ENCODE assay signal across 20 cellular contexts in genomic region chr1:66690666-66691381, GRCh38.
"Had no signal": no experiment of that assay in that cellular context is flagged by ENCODE, and none has a peak within 500 bp of the region (broad histone marks: within the 10 kb centered on the region; RNA-seq: fewer than 3 reads in every experiment).

No MANE protein-coding gene starts in this region.

- H3K4me3 ChIP-seq: adrenal gland, esophagus muscularis mucosa, left ventricle myocardium inferior, stomach had no signal

- H3K27ac ChIP-seq: adrenal gland, esophagus muscularis mucosa, left ventricle myocardium inferior, neutrophil, parathyroid adenoma, stomach had no signal

- H3K9me3 Mint-ChIP-seq: activated CD4-positive, alpha-beta T cell treated with anti-CD3 and anti-CD28 coated beads, Interleukin-2, amount 10 ng/mL, durations not matched to agents 24 days and 14 days; activated naive CD4-positive, alpha-beta T cell treated with anti-CD3 and anti-CD28 coated beads, Interleukin-2, amount 50 U/mL, for 72 hours; naive thymus-derived CD4-positive, alpha-beta T cell; stimulated activated effector memory CD8-positive, alpha-beta T cell treated with anti-CD3 and anti-CD28 coated beads, Interleukin-12 subunit alpha, Interleukin-12 subunit beta, amount 100 ng/mL, for 72 hours; type B pancreatic cell had no signal

- DNase-seq: activated CD4-positive, alpha-beta T cell treated with anti-CD3 and anti-CD28 coated beads, Interleukin-2, amount 10 ng/mL, durations not matched to agents 24 days and 14 days; activated CD4-positive, CD25-positive, alpha-beta regulatory T cell; activated CD8-positive, alpha-beta memory T cell treated with anti-CD3 and anti-CD28 coated beads, Interleukin-2, amount 50 U/mL, for 4 hours; activated CD8-positive, alpha-beta T cell treated with anti-CD3 and anti-CD28 coated beads, Interleukin-2, amount 10 ng/mL, durations not matched to agents 7 days and 5 days; activated gamma-delta T cell; activated T-cell treated with anti-CD3 and anti-CD28 coated beads, Interleukin-2, amount 50 U/mL, for 48 hours; adrenal gland; dermis blood vessel endothelial cell; effector memory CD4-positive, alpha-beta T cell; left ventricle myocardium inferior; naive thymus-derived CD4-positive, alpha-beta T cell; stimulated activated CD4-positive, alpha-beta T cell treated with anti-CD3 and anti-CD28 coated beads, Interleukin-4, amount 100 ng/mL, for 24 hours; stomach had no signal

- H3K27me3 ChIP-seq: adrenal gland, esophagus muscularis mucosa, neutrophil, stomach had no signal

- H3K27me3 Mint-ChIP-seq: type B pancreatic cell had no signal

- H3K4me3 Mint-ChIP-seq: activated CD4-positive, alpha-beta T cell treated with anti-CD3 and anti-CD28 coated beads, Interleukin-2, amount 10 ng/mL, durations not matched to agents 24 days and 14 days; activated CD8-positive, alpha-beta T cell treated with anti-CD3 and anti-CD28 coated beads, Interleukin-2, amount 10 ng/mL, durations not matched to agents 7 days and 5 days; naive thymus-derived CD4-positive, alpha-beta T cell; stimulated activated effector memory CD8-positive, alpha-beta T cell treated with anti-CD3 and anti-CD28 coated beads, Interleukin-12 subunit alpha, Interleukin-12 subunit beta, amount 100 ng/mL, for 72 hours; type B pancreatic cell had no signal

- H3K9me3 ChIP-seq: adrenal gland, esophagus muscularis mucosa, left ventricle myocardium inferior, neutrophil, stomach had no signal

- H2AFZ ChIP-seq: parathyroid adenoma had no signal

- H3K4me1 ChIP-seq: adrenal gland, left ventricle myocardium inferior, parathyroid adenoma, stomach had no signal

- H3K36me3 Mint-ChIP-seq: activated naive CD4-positive, alpha-beta T cell treated with anti-CD3 and anti-CD28 coated beads, Interleukin-2, amount 50 U/mL, for 72 hours; naive thymus-derived CD4-positive, alpha-beta T cell; stimulated activated effector memory CD8-positive, alpha-beta T cell treated with anti-CD3 and anti-CD28 coated beads, Interleukin-12 subunit alpha, Interleukin-12 subunit beta, amount 100 ng/mL, for 72 hours; type B pancreatic cell had no signal

- ATAC-seq: activated CD8-positive, alpha-beta T cell treated with anti-CD3 and anti-CD28 coated beads, Interleukin-2, amount 10 ng/mL, durations not matched to agents 7 days and 5 days; activated naive CD4-positive, alpha-beta T cell treated with anti-CD3 and anti-CD28 coated beads, Interleukin-2, amount 50 U/mL, for 72 hours; naive thymus-derived CD4-positive, alpha-beta T cell; sciatic nerve; stimulated activated effector memory CD8-positive, alpha-beta T cell treated with anti-CD3 and anti-CD28 coated beads, Interleukin-12 subunit alpha, Interleukin-12 subunit beta, amount 100 ng/mL, for 72 hours had no signal

- H3K27ac Mint-ChIP-seq: activated CD4-positive, alpha-beta T cell treated with anti-CD3 and anti-CD28 coated beads, Interleukin-2, amount 10 ng/mL, durations not matched to agents 24 days and 14 days; activated CD8-positive, alpha-beta T cell treated with anti-CD3 and anti-CD28 coated beads, Interleukin-2, amount 10 ng/mL, durations not matched to agents 7 days and 5 days; activated naive CD4-positive, alpha-beta T cell treated with anti-CD3 and anti-CD28 coated beads, Interleukin-2, amount 50 U/mL, for 72 hours; naive thymus-derived CD4-positive, alpha-beta T cell; stimulated activated effector memory CD8-positive, alpha-beta T cell treated with anti-CD3 and anti-CD28 coated beads, Interleukin-12 subunit alpha, Interleukin-12 subunit beta, amount 100 ng/mL, for 72 hours; type B pancreatic cell had no signal

- H3K36me3 ChIP-seq: adrenal gland, neutrophil had no signal

- H3K4me1 Mint-ChIP-seq: activated CD4-positive, alpha-beta T cell treated with anti-CD3 and anti-CD28 coated beads, Interleukin-2, amount 10 ng/mL, durations not matched to agents 24 days and 14 days; stimulated activated effector memory CD8-positive, alpha-beta T cell treated with anti-CD3 and anti-CD28 coated beads, Interleukin-12 subunit alpha, Interleukin-12 subunit beta, amount 100 ng/mL, for 72 hours had no signal

- H3K79me2 ChIP-seq: parathyroid adenoma had no signal
